18 cellular contexts compared by ENCODE assay signal in the genomic region with DNA sequence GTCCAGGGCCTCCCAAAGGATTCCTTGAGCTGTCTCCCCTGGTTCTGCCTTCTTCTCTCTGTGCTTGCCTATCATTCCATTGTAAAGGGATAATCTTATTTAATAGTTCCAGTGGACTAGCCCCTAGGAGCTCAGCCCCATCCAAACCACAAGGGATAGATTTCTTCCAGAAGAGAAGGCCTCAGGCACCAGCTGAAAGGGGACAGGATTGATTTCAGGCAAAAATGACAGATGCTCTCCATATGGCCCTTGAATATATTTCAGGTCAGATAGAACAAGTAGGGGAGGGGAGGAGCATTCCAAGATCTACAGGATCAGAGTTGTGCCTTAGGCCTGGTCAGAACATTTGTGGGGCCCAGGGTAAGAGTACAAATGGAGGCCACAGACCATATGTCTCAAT.
"Had no signal": no experiment of that assay in that cellular context is flagged by ENCODE, and none has a peak within 500 bp of the region (broad histone marks: within the 10 kb centered on the region; RNA-seq: fewer than 3 reads in every experiment).

No MANE protein-coding gene starts in this region.

- H3K27ac Mint-ChIP-seq: activated CD8-positive, alpha-beta memory T cell treated with anti-CD3 and anti-CD28 coated beads, Interleukin-2, amount 10 ng/mL, durations not matched to agents 7 days and 5 days; activated naive CD4-positive, alpha-beta T cell treated with anti-CD3 and anti-CD28 coated beads, Interleukin-2, amount 50 U/mL, for 72 hours; activated T-cell treated with anti-CD3 and anti-CD28 coated beads, Interleukin-2, amount 50 U/mL, for 24 hours; natural killer cell; stimulated activated memory B cell treated with anti-CD40 and anti-IgM and Interleukin-4, amounts not matched to agents 10 μg/mL and 1 μg/mL and 100 μg/mL, for 72 hours; T-helper 2 cell treated with Interferon-gamma antibody and Interleukin-4, amounts not matched to agents 5 μg/mL and 100 μg/mL, for 36 hours had no signal

- ATAC-seq: activated CD8-positive, alpha-beta memory T cell treated with anti-CD3 and anti-CD28 coated beads, Interleukin-2, amount 10 ng/mL, durations not matched to agents 7 days and 5 days; activated naive CD4-positive, alpha-beta T cell treated with anti-CD3 and anti-CD28 coated beads, Interleukin-2, amount 50 U/mL, for 72 hours; left colon; natural killer cell; right cardiac atrium; stimulated activated memory B cell treated with anti-CD40 and anti-IgM and Interleukin-4, amounts not matched to agents 10 μg/mL and 1 μg/mL and 100 μg/mL, for 72 hours had no signal

- H3K36me3 Mint-ChIP-seq: activated CD8-positive, alpha-beta memory T cell treated with anti-CD3 and anti-CD28 coated beads, Interleukin-2, amount 10 ng/mL, durations not matched to agents 7 days and 5 days; activated naive CD4-positive, alpha-beta T cell treated with anti-CD3 and anti-CD28 coated beads, Interleukin-2, amount 50 U/mL, for 72 hours; natural killer cell; stimulated activated memory B cell treated with anti-CD40 and anti-IgM and Interleukin-4, amounts not matched to agents 10 μg/mL and 1 μg/mL and 100 μg/mL, for 72 hours had no signal

- H3K4me3 Mint-ChIP-seq: activated CD8-positive, alpha-beta memory T cell treated with anti-CD3 and anti-CD28 coated beads, Interleukin-2, amount 10 ng/mL, durations not matched to agents 7 days and 5 days; activated T-cell treated with anti-CD3 and anti-CD28 coated beads, Interleukin-2, amount 50 U/mL, for 24 hours; natural killer cell; stimulated activated memory B cell treated with anti-CD40 and anti-IgM and Interleukin-4, amounts not matched to agents 10 μg/mL and 1 μg/mL and 100 μg/mL, for 72 hours; T-helper 2 cell treated with Interferon-gamma antibody and Interleukin-4, amounts not matched to agents 5 μg/mL and 100 μg/mL, for 36 hours had no signal

- H3K9me3 Mint-ChIP-seq: activated naive CD4-positive, alpha-beta T cell treated with anti-CD3 and anti-CD28 coated beads, Interleukin-2, amount 50 U/mL, for 72 hours; activated T-cell treated with anti-CD3 and anti-CD28 coated beads, Interleukin-2, amount 50 U/mL, for 24 hours; natural killer cell; stimulated activated memory B cell treated with anti-CD40 and anti-IgM and Interleukin-4, amounts not matched to agents 10 μg/mL and 1 μg/mL and 100 μg/mL, for 72 hours; T-helper 2 cell treated with Interferon-gamma antibody and Interleukin-4, amounts not matched to agents 5 μg/mL and 100 μg/mL, for 36 hours had no signal

- DNase-seq: activated CD4-positive, alpha-beta T cell treated with anti-CD3 and anti-CD28 coated beads for 1 hour; activated CD4-positive, alpha-beta T cell treated with anti-CD3 and anti-CD28 coated beads, Interleukin-2, amount 50 U/mL, for 48 hours; activated CD8-positive, alpha-beta memory T cell treated with anti-CD3 and anti-CD28 coated beads, Interleukin-2, amount 10 ng/mL, durations not matched to agents 7 days and 5 days; activated effector memory CD4-positive, alpha-beta T cell treated with Interleukin-2 at 50 U/mL for 16 hours; activated T-cell treated with anti-CD3 and anti-CD28 coated beads, Interleukin-2, amount 50 U/mL, for 24 hours; amygdala; cerebellar nuclear complex; dermis blood vessel endothelial cell; left colon; mammary epithelial cell; natural killer cell; nucleus accumbens; right cardiac atrium; substantia nigra; trophoblast cell had no signal

- H3K4me1 Mint-ChIP-seq: activated CD8-positive, alpha-beta memory T cell treated with anti-CD3 and anti-CD28 coated beads, Interleukin-2, amount 10 ng/mL, durations not matched to agents 7 days and 5 days; stimulated activated memory B cell treated with anti-CD40 and anti-IgM and Interleukin-4, amounts not matched to agents 10 μg/mL and 1 μg/mL and 100 μg/mL, for 72 hours had no signal
